In the genomic region with DNA sequence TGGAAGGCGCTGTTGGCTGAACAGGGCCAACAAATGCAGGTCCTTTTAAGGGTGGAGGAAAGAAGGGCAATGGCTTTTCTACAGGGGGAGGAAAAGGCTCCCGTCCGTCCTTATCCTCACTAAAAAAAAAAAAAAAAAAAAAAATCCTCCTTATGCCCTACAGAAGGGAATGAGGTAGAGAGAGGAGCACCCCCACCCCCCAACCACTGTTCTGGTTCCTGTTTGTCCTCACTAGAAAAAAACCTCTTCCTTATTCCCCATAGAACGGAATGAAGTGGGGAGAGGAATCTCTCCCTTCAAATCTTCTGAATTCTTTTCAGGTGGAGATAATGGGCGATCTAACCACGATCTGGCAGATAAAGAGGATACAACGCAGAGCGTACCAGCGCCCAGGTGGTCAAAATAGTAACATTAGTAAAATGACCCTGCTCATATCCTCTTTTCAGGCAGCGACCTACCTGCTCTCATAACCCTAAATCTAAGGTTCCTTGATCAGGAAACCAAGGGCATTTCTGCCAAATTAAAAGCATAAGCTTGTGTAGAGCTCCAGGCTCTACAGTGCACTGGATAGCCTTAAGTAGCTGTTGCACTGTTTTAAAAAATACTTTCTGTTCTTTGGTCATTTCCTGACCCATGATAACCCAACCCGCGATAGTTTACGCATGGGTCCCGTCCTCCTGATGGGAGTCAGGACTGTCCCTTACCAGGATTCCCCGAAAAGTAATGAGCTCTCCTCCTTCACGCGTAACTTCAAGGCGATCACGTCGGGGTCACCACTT, we compare ENCODE assay signal across 21 cellular contexts. TPM values are rescaled to one million over a fixed set of nuclear protein-coding genes. Genes with fewer than 3 reads are reported as not detected.
A peak's percentile ranks its signal among the peaks of the same experiment; 100 is the strongest.
DNase-seq lines count a peak whose midpoint lies in the region; ATAC-seq and TF ChIP-seq lines count a peak whose summit lies in the region.
"Not testable (repeated sequence)": the region's sequence is repeated elsewhere in the genome, so short reads cannot be mapped to it uniquely, and the experiment has no call there.
"Had no signal": no experiment of that assay in that cellular context is flagged by ENCODE, and none has a peak within 500 bp of the region (broad histone marks: within the 10 kb centered on the region; RNA-seq: fewer than 3 reads in every experiment).

No MANE protein-coding gene starts in this region.

- H3K36me3 Mint-ChIP-seq in activated CD8-positive, alpha-beta T cell treated with anti-CD3 and anti-CD28 coated beads for 36 hours (ENCODE audit: low read depth); stimulated activated naive B cell treated with anti-CD40 and anti-IgM and Interleukin-4, amounts not matched to agents 10 μg/mL and 1 μg/mL and 100 μg/mL, for 72 hours: not testable (repeated sequence)

- not testable (repeated sequence) for H3K4me1 Mint-ChIP-seq in activated CD8-positive, alpha-beta T cell treated with anti-CD3 and anti-CD28 coated beads for 36 hours (ENCODE audit: low read depth); stimulated activated naive B cell treated with anti-CD40 and anti-IgM and Interleukin-4, amounts not matched to agents 10 μg/mL and 1 μg/mL and 100 μg/mL, for 72 hours

- not testable (repeated sequence) for H3K4me3 Mint-ChIP-seq in activated CD8-positive, alpha-beta T cell treated with anti-CD3 and anti-CD28 coated beads for 36 hours; stimulated activated naive B cell treated with anti-CD40 and anti-IgM and Interleukin-4, amounts not matched to agents 10 μg/mL and 1 μg/mL and 100 μg/mL, for 72 hours

- H3K27me3 ChIP-seq in heart left ventricle: not testable (repeated sequence)

- not testable (repeated sequence) for H3K27ac ChIP-seq in heart left ventricle

- ATAC-seq in GM18505 (IDR thresholded peaks at IDR 0.05; ENCODE audit: unreplicated experiment): peak; percentile 45
- ATAC-seq in GM19397 (IDR thresholded peaks at IDR 0.05; ENCODE audit: unreplicated experiment): peak; percentile 49
- peak; percentile 52 for ATAC-seq in GM21723 (IDR thresholded peaks at IDR 0.05; ENCODE audit: unreplicated experiment)
- ATAC-seq in HG02885 (IDR thresholded peaks at IDR 0.05; ENCODE audit: poor library complexity, unreplicated experiment): peak; percentile 43
- ATAC-seq in HG03354 (IDR thresholded peaks at IDR 0.05; ENCODE audit: poor library complexity, severe bottlenecking, unreplicated experiment): peak; percentile 61
- peak; percentile 30 for ATAC-seq in activated CD8-positive, alpha-beta T cell treated with anti-CD3 and anti-CD28 coated beads for 36 hours
- ATAC-seq in heart left ventricle: peak in 3 of 4 donors; percentile 15 to 45 (median 43)
- ATAC-seq in stimulated activated naive B cell treated with anti-CD40 and anti-IgM and Interleukin-4, amounts not matched to agents 10 μg/mL and 1 μg/mL and 100 μg/mL, for 72 hours (replicated peaks): peak; percentile 63 to 77

- H3K9me3 ChIP-seq in heart left ventricle: not testable (repeated sequence)

- TF ChIP-seq POLR2A in GM18505 (IDR thresholded peaks at IDR 0.05; ENCODE audit: borderline replicate concordance, extremely low read depth, insufficient read depth, insufficient read length); heart left ventricle (IDR thresholded peaks at IDR 0.05): not testable (repeated sequence)

- not testable (repeated sequence) for H3K36me3 ChIP-seq in heart left ventricle

- CTCF ChIA-PET in activated CD8-positive, alpha-beta T cell treated with anti-CD3 and anti-CD28 coated beads for 36 hours (lab: Charles Lee): not testable (repeated sequence)

- not testable (repeated sequence) for H3K27me3 Mint-ChIP-seq in activated CD8-positive, alpha-beta T cell treated with anti-CD3 and anti-CD28 coated beads for 36 hours; stimulated activated naive B cell treated with anti-CD40 and anti-IgM and Interleukin-4, amounts not matched to agents 10 μg/mL and 1 μg/mL and 100 μg/mL, for 72 hours

- H3K27ac Mint-ChIP-seq in activated CD8-positive, alpha-beta T cell treated with anti-CD3 and anti-CD28 coated beads for 36 hours; stimulated activated naive B cell treated with anti-CD40 and anti-IgM and Interleukin-4, amounts not matched to agents 10 μg/mL and 1 μg/mL and 100 μg/mL, for 72 hours: not testable (repeated sequence)

- intact Hi-C loops in activated CD8-positive, alpha-beta T cell treated with anti-CD3 and anti-CD28 coated beads for 36 hours (cut with micrococcal nuclease); heart left ventricle (cut with DNase I): not testable (repeated sequence)

- H3K4me3 ChIP-seq in heart left ventricle: not testable (repeated sequence)

- not testable (repeated sequence) for DNase-seq in activated CD8-positive, alpha-beta T cell treated with anti-CD3 and anti-CD28 coated beads for 36 hours; heart left ventricle; stimulated activated naive B cell treated with anti-CD40 and anti-IgM and Interleukin-4, amounts not matched to agents 10 μg/mL and 1 μg/mL and 100 μg/mL, for 72 hours

- not testable (repeated sequence) for TF ChIP-seq CTCF in activated CD8-positive, alpha-beta T cell treated with anti-CD3 and anti-CD28 coated beads for 36 hours (IDR thresholded peaks at IDR 0.05); heart left ventricle (IDR thresholded peaks at IDR 0.05)

- not testable (repeated sequence) for H3K4me1 ChIP-seq in heart left ventricle

- not testable (repeated sequence) for H3K9me3 Mint-ChIP-seq in activated CD8-positive, alpha-beta T cell treated with anti-CD3 and anti-CD28 coated beads for 36 hours; stimulated activated naive B cell treated with anti-CD40 and anti-IgM and Interleukin-4, amounts not matched to agents 10 μg/mL and 1 μg/mL and 100 μg/mL, for 72 hours

- WGBS in heart left ventricle, 4 donors: no CpG with 5 or more reads among the region's 20 CpGs

- POLR2A ChIA-PET in activated CD8-positive, alpha-beta T cell treated with anti-CD3 and anti-CD28 coated beads for 36 hours (lab: Charles Lee): not testable (repeated sequence)

RNA-seq across cellular contexts. Expression of gene CXorf49B, which starts 20.6 kb away (rescaled TPM):
- not detected for total RNA-seq in activated CD8-positive, alpha-beta T cell treated with anti-CD3 and anti-CD28 coated beads for 36 hours
- not detected for total RNA-seq in heart left ventricle
- polyA plus RNA-seq in heart left ventricle: not detected
- total RNA-seq: activated naive CD8-positive, alpha-beta T cell treated with anti-CD3 and anti-CD28 coated beads, Interleukin-2, amount 10 ng/mL, durations not matched to agents 7 days and 5 days; dermis microvascular lymphatic vessel endothelial cell; fibroblast of lung; IMR-90; lower leg skin; mononuclear cell; pancreas; PC-9; temporal lobe; uterus; WTC11 had no signal
- polyA plus RNA-seq: BJ, fibroblast of lung, IMR-90, neural cell, pancreas had no signal
